ENCODE assay signal across 1 cellular context in genomic region chr16:31382485-31383161, GRCh38.
TF ChIP-seq lines count a peak whose summit lies in the region.

No MANE protein-coding gene starts in this region.

TF ChIP-seq in K562, 482 proteins besides CTCF, POLR2A, EP300 and RAD21:
- no peak for TF ChIP-seq KDM4B (IDR thresholded peaks at IDR 0.05; ENCODE audit: borderline replicate concordance in 2 of 2, low read depth in 1 of 2)
- TF ChIP-seq DACH1 (IDR thresholded peaks at IDR 0.05; ENCODE audit: partially characterized antibody), result peak; percentile 40
- TF ChIP-seq JUND (IDR thresholded peaks at IDR 0.05; ENCODE audit: borderline replicate concordance, low read depth, low read length), result 0 out of 2 replicates have a peak, but pooled peaks have one; percentile 19
- no peak for TF ChIP-seq JUND (tag; IDR thresholded peaks at IDR 0.05; ENCODE audit: borderline replicate concordance, low read depth, low read length)
- no peak for TF ChIP-seq ASH1L (IDR thresholded peaks at IDR 0.05; ENCODE audit: borderline replicate concordance, low read depth, partially characterized antibody)
- no peak for TF ChIP-seq FOXK1 (CRISPR knock-in tag; IDR thresholded peaks at IDR 0.05; ENCODE audit: borderline replicate concordance)
- TF ChIP-seq CTCFL (IDR thresholded peaks at IDR 0.05; ENCODE audit: borderline replicate concordance, insufficient read depth, low read depth, low read length, poor library complexity, severe bottlenecking), result peak; percentile 65
- TF ChIP-seq DEAF1 (CRISPR knock-in tag; IDR thresholded peaks at IDR 0.05), result 0 out of 2 replicates have a peak, but pooled peaks have one; percentile 23
- no peak for TF ChIP-seq CBX1 (IDR thresholded peaks at IDR 0.05; ENCODE audit: low read depth)
- TF ChIP-seq ZBTB33 (CRISPR knock-in tag; IDR thresholded peaks at IDR 0.05), result 0 out of 2 replicates have a peak, but pooled peaks have one; percentile 11
- no peak for TF ChIP-seq BACH1 (tag; IDR thresholded peaks at IDR 0.05)
- TF ChIP-seq CEBPG (CRISPR knock-in tag; IDR thresholded peaks at IDR 0.05), result peak; percentile 82
- TF ChIP-seq CEBPG (tag; conservative IDR thresholded peaks at IDR 0.05 in 1 of 2, IDR thresholded peaks at IDR 0.05 in 1 of 2), result peak; percentile 68 to 93
- 0 out of 2 replicates have a peak, but pooled peaks have one; percentile 45 for TF ChIP-seq XRCC5 (IDR thresholded peaks at IDR 0.05; ENCODE audit: low read depth, low read length)
- TF ChIP-seq ZNF316 (IDR thresholded peaks at IDR 0.05), result peak; percentile 71
- TF ChIP-seq YY1 (IDR thresholded peaks at IDR 0.05; ENCODE audit: borderline replicate concordance in 1 of 3, control insufficient read depth in 1 of 3, extremely low read depth in 1 of 3, insufficient read depth in 3 of 3, insufficient read length in 1 of 3, insufficient replicate concordance in 2 of 3, low read depth in 1 of 3, low read length in 2 of 3), result peak in 1 of 3 experiments; percentile 23
- peak; percentile 78 for TF ChIP-seq STAG1 (CRISPR knock-in tag; IDR thresholded peaks at IDR 0.05; ENCODE audit: borderline replicate concordance)
- no peak for TF ChIP-seq ELK3 (CRISPR knock-in tag; IDR thresholded peaks at IDR 0.05)
- TF ChIP-seq VEZF1 (CRISPR knock-in tag; IDR thresholded peaks at IDR 0.05), result 0 out of 2 replicates have a peak, but pooled peaks have one; percentile 23
- TF ChIP-seq RB1 (IDR thresholded peaks at IDR 0.05; ENCODE audit: low read depth), result 0 out of 2 replicates have a peak, but pooled peaks have one; percentile 47
- peak; percentile 41; the same call in 1 of the 2 replicates for TF ChIP-seq C11orf30 (IDR thresholded peaks at IDR 0.05; ENCODE audit: low read depth)
- peak in 1 of 2 experiments; percentile 56; a peak in 2 of 4 replicates for TF ChIP-seq MAZ (CRISPR knock-in tag; conservative IDR thresholded peaks at IDR 0.05 in 1 of 2, IDR thresholded peaks at IDR 0.05 in 1 of 2)
- no peak for TF ChIP-seq CHD4 (IDR thresholded peaks at IDR 0.05; ENCODE audit: insufficient read depth, insufficient replicate concordance, low read depth, low read length, poor library complexity, severe bottlenecking)
- TF ChIP-seq USF2 (CRISPR knock-in tag; IDR thresholded peaks at IDR 0.05), result no peak
- no peak for TF ChIP-seq MTA3 (IDR thresholded peaks at IDR 0.05; ENCODE audit: borderline replicate concordance)
- TF ChIP-seq MTA1 (IDR thresholded peaks at IDR 0.05; ENCODE audit: borderline replicate concordance), result no peak
- no peak for TF ChIP-seq ZNF41 (CRISPR knock-in tag; conservative IDR thresholded peaks at IDR 0.05)
- peak; percentile 75 for TF ChIP-seq SMC3 (conservative IDR thresholded peaks at IDR 0.05; ENCODE audit: insufficient read depth, low read depth, low read length)
- peak; percentile 40; the same call in 1 of the 2 replicates for TF ChIP-seq MAFK (IDR thresholded peaks at IDR 0.05; ENCODE audit: low read length)
- no peak for TF ChIP-seq ZNF398 (CRISPR knock-in tag; IDR thresholded peaks at IDR 0.05)
- TF ChIP-seq CEBPB (tag; IDR thresholded peaks at IDR 0.05), result peak; percentile 93
- no peak for TF ChIP-seq MIER1 (IDR thresholded peaks at IDR 0.05; ENCODE audit: low read depth)
- TF ChIP-seq TFAP4 (CRISPR knock-in tag; IDR thresholded peaks at IDR 0.05; ENCODE audit: borderline replicate concordance), result peak; percentile 93
